In genomic region chr4:166008510-166008909, GRCh38 we compare ENCODE assay signal across 34 cellular contexts.
"Had no signal": no experiment of that assay in that cellular context is flagged by ENCODE, and none has a peak within 500 bp of the region (broad histone marks: within the 10 kb centered on the region; RNA-seq: fewer than 3 reads in every experiment).

No MANE protein-coding gene starts in this region.

- FAIRE-seq: astrocyte, bronchial epithelial cell had no signal

- H3K27me3 ChIP-seq: adrenal gland, ascending aorta, body of pancreas, brain microvascular endothelial cell, breast epithelium, cardiac muscle cell had no signal

- DNase-seq: activated effector memory CD4-positive, alpha-beta T cell treated with anti-CD3 and anti-CD28 coated beads, Interleukin-2, amount 50 U/mL, for 16 hours; activated effector memory CD4-positive, alpha-beta T cell treated with Interleukin-2 at 50 U/mL for 16 hours; activated gamma-delta T cell; activated gamma-delta T cell treated with Interleukin-2 at 50 U/mL for 16 hours; activated naive CD4-positive, alpha-beta T cell; activated naive CD4-positive, alpha-beta T cell treated with anti-CD3 and anti-CD28 coated beads for 36 hours; activated naive CD4-positive, alpha-beta T cell treated with anti-CD3 and anti-CD28 coated beads, Interleukin-2, amount 10 ng/mL, durations not matched to agents 7 days and 5 days; activated naive CD4-positive, alpha-beta T cell treated with anti-CD3 and anti-CD28 coated beads, Interleukin-2, amount 50 U/mL, for 16 hours; activated naive CD4-positive, alpha-beta T cell treated with Interleukin-2 at 50 U/mL for 16 hours; activated naive CD8-positive, alpha-beta T cell treated with anti-CD3 and anti-CD28 coated beads for 36 hours; activated naive CD8-positive, alpha-beta T cell treated with anti-CD3 and anti-CD28 coated beads, Interleukin-2, amount 10 ng/mL, durations not matched to agents 7 days and 5 days; activated naive CD8-positive, alpha-beta T cell treated with anti-CD3 and anti-CD28 coated beads, Interleukin-2, amount 50 U/mL, for 24 hours; activated T-cell treated with anti-CD3 and anti-CD28 coated beads, Interleukin-2, amount 50 U/mL, for 1 hour; activated T-cell treated with anti-CD3 and anti-CD28 coated beads, Interleukin-2, amount 50 U/mL, for 24 hours; activated T-cell treated with anti-CD3 and anti-CD28 coated beads, Interleukin-2, amount 50 U/mL, for 4 hours; activated T-cell treated with anti-CD3 and anti-CD28 coated beads, Interleukin-2, amount 50 U/mL, for 48 hours; activated T-cell treated with anti-CD3 and anti-CD28 coated beads, Interleukin-2, amount 50 U/mL, for 72 hours; adrenal gland; amniotic stem cell; amygdala; anterior cingulate cortex; aorta; body of pancreas; brain microvascular endothelial cell; caudate nucleus; central memory CD4-positive, alpha-beta T cell; cerebellar nuclear complex had no signal

- ATAC-seq: activated naive CD4-positive, alpha-beta T cell treated with anti-CD3 and anti-CD28 coated beads, Interleukin-2, amount 50 U/mL, for 72 hours; activated naive CD8-positive, alpha-beta T cell treated with anti-CD3 and anti-CD28 coated beads, Interleukin-2, amount 50 U/mL, for 24 hours; activated T-cell treated with anti-CD3 and anti-CD28 coated beads, Interleukin-2, amount 50 U/mL, for 4 hours; activated T-cell treated with anti-CD3 and anti-CD28 coated beads, Interleukin-2, amount 50 U/mL, for 72 hours; activated T-helper 17 cell treated with anti-CD3 and anti-CD28 coated beads, Interleukin-2, amount 50 U/mL, for 72 hours; body of pancreas had no signal

- H3K9me3 ChIP-seq: adrenal gland, body of pancreas, breast epithelium had no signal

- H3K36me3 ChIP-seq: adrenal gland, ascending aorta, brain microvascular endothelial cell, breast epithelium, cardiac muscle cell had no signal

- H3K27ac ChIP-seq: adrenal gland, ascending aorta, body of pancreas, brain microvascular endothelial cell, breast epithelium, cardiac muscle cell had no signal

- H3K4me1 ChIP-seq: adrenal gland, ascending aorta, body of pancreas, breast epithelium had no signal

- H3K4me3 ChIP-seq: adrenal gland, ascending aorta, body of pancreas, breast epithelium, cardiac muscle cell had no signal
